1 cellular context compared by ENCODE assay signal in genomic region chr15:62644216-62644873, GRCh38.
TF ChIP-seq lines count a peak whose summit lies in the region.

No MANE protein-coding gene starts in this region.

TF ChIP-seq in WTC11, 78 proteins besides CTCF, POLR2A, EP300 and RAD21 (continued from another document):
- TF ChIP-seq PRDM15 (CRISPR knock-in tag; IDR thresholded peaks at IDR 0.05) (no peak), SOX15 (CRISPR knock-in tag; IDR thresholded peaks at IDR 0.05) (no peak), NR2C2 (CRISPR knock-in tag; IDR thresholded peaks at IDR 0.05) (no peak)
